Comparison of ENCODE assay signal across 31 cellular contexts in the genomic region with DNA sequence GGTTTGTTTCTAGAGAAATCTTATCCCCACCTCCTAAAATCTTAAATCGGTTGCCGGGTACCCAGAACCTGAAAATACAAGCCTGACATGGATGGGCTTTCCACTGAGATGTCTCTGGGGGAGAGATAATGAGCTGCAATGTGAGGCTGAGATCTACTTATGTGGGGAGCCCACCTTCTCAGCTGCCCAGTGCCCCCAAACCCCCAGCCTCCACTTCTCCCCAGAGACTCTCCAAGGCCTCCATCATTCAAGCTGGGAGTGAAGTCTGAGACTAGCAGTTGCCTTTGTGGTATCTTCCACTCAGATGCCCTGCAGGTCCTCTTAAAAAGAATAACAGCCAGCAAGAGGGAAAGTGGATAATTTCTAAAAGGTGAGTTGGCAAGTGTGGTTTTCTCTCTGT. TPM values are rescaled to one million over a fixed set of nuclear protein-coding genes. Genes with fewer than 3 reads are reported as not detected.
"Had no signal": no experiment of that assay in that cellular context is flagged by ENCODE, and none has a peak within 500 bp of the region (broad histone marks: within the 10 kb centered on the region; RNA-seq: fewer than 3 reads in every experiment).

No MANE protein-coding gene starts in this region.

- H3K27ac ChIP-seq: stomach, suprapubic skin, testis, thoracic aorta, thyroid gland, tibial artery, tibial nerve, transverse colon, upper lobe of left lung, upper lobe of right lung, uterus, vagina had no signal

- H3K9me3 ChIP-seq: testis, thoracic aorta, thyroid gland, upper lobe of right lung, vagina had no signal

- H3K36me3 ChIP-seq: stomach, suprapubic skin, thoracic aorta, thyroid gland, tibial artery, tibial nerve, transverse colon, upper lobe of left lung, upper lobe of right lung, uterus, vagina had no signal

- H3K27me3 ChIP-seq: testis, thyroid gland, tibial artery, vagina had no signal

- DNase-seq: stimulated activated CD4-positive, alpha-beta T cell treated with anti-CD3 and anti-CD28 coated beads, Interleukin-2, amount 100 ng/mL, for 48 hours; stimulated activated CD4-positive, alpha-beta T cell treated with anti-CD3 and anti-CD28 coated beads, Interleukin-4, amount 100 ng/mL, for 1 hour; stimulated activated CD4-positive, alpha-beta T cell treated with anti-CD3 and anti-CD28 coated beads, Interleukin-4, amount 100 ng/mL, for 24 hours; stimulated activated CD4-positive, alpha-beta T cell treated with anti-CD3 and anti-CD28 coated beads, Interleukin-4, amount 100 ng/mL, for 4 hours; stimulated activated CD8-positive, alpha-beta memory T cell treated with anti-CD3 and anti-CD28 coated beads, Interleukin-4, amount 100 ng/mL, for 48 hours; stimulated activated naive B cell treated with anti-CD40 and anti-IgM and Interleukin-4, amounts not matched to agents 10 μg/mL and 1 μg/mL and 100 μg/mL, for 72 hours; stimulated activated naive CD4-positive, alpha-beta T cell; stimulated activated naive CD4-positive, alpha-beta T cell treated with Interleukin-2 at 50 U/mL for 16 hours; stimulated activated naive CD8-positive, alpha-beta T cell treated with anti-CD3 and anti-CD28 coated beads, Interleukin-15, Interleukin-2, amounts not matched to agents 100 U/mL and 50 U/mL, for 24 hours; stomach; substantia nigra; testis; thyroid gland; transverse colon; trophoblast cell; upper lobe of right lung; uterus had no signal

- ATAC-seq: stimulated activated effector memory CD8-positive, alpha-beta T cell treated with anti-CD3 and anti-CD28 coated beads, Interleukin-12 subunit alpha, Interleukin-12 subunit beta, amount 100 ng/mL, for 72 hours; stimulated activated memory B cell treated with anti-CD40 and anti-IgM and Interleukin-4, amounts not matched to agents 10 μg/mL and 1 μg/mL and 100 μg/mL, for 72 hours; stimulated activated naive B cell treated with anti-CD40 and anti-IgM and Interleukin-4, amounts not matched to agents 10 μg/mL and 1 μg/mL and 100 μg/mL, for 72 hours; stimulated activated naive CD8-positive, alpha-beta T cell treated with anti-CD3 and anti-CD28 coated beads, Interleukin-15, amount 100 ng/mL, for 72 hours; stimulated activated naive CD8-positive, alpha-beta T cell treated with anti-CD3 and anti-CD28 coated beads, Interleukin-15, Interleukin-2, amounts not matched to agents 100 U/mL and 50 U/mL, for 24 hours; upper lobe of right lung had no signal

- H3K4me3 ChIP-seq: stomach, suprapubic skin, testis, thoracic aorta, thyroid gland, tibial artery, tibial nerve, transverse colon, upper lobe of left lung, upper lobe of right lung, uterus, vagina had no signal

- H3K4me1 ChIP-seq: suprapubic skin, upper lobe of right lung, uterus, vagina had no signal

RNA-seq across cellular contexts. Expression of gene ACTRT2, which starts 11.7 kb away (rescaled TPM):
- total RNA-seq: stomach, subcutaneous adipose tissue, suprapubic skin, temporal lobe, thoracic aorta, tibial nerve, transverse colon, upper lobe of left lung, upper lobe of right lung, ureter, urinary bladder, uterus, vagina had no signal
- polyA plus RNA-seq: stomach, thymus, urinary bladder had no signal
